ENCODE assay signal across 1 cellular context in the genomic region with DNA sequence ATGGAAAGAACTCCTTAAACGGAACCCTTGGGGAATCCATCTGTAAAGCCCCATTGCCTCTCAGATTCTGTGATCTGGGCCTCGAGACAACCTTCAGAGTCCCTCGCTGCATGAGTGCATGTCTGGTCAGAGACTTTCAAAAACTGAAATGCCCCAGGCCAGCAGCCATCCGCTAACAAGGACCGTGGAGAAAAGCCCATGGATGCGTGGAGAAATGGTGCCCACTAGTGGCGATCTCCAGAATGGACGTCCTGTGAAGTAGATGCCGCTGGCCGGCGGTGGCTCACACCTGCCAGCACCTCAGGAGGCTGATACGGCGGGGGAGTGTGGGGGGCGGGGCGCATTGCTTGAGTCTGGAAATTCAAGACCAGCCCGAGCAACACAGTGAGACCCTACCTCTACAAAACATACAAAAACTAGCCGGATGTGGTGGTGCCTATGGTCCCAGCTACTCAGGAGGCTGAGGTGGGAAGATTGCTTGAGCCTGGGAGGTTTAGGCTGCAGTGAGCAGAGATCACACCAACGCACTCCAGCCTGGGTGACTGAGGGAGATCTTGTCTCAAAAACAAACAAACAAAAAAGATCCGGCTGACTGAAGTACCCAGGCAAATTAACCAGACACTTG.
TF ChIP-seq lines count a peak whose summit lies in the region.

No MANE protein-coding gene starts in this region.

TF ChIP-seq in HEK293, 187 proteins besides CTCF, POLR2A, EP300 and RAD21 (continued from another document and continues in another):
- TF ChIP-seq, protein P1, sequence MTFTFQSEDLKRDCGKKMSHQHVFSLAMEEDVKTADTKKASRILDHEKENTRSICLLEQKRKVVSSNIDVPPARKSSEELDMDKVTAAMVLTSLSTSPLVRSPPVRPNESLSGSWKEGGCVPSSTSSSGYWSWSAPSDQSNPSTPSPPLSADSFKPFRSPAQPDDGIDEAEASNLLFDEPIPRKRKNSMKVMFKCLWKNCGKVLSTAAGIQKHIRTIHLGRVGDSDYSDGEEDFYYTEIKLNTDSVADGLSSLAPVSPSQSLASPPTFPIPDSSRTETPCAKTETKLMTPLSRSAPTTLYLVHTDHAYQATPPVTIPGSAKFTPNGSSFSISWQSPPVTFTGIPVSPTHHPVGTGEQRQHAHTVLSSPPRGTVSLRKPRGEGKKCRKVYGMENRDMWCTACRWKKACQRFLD (tag by site-specific recombination; IDR thresholded peaks at IDR 0.05), result no peak
- TF ChIP-seq ZNF791 (tag by site-specific recombination; IDR thresholded peaks at IDR 0.05) (no peak), YY2 (tag by site-specific recombination; IDR thresholded peaks at IDR 0.05) (no peak), ZNF423 (tag by site-specific recombination; IDR thresholded peaks at IDR 0.05) (no peak), ZNF391 (tag by site-specific recombination; IDR thresholded peaks at IDR 0.05; ENCODE audit: borderline replicate concordance, low read depth) (no peak; the same call in 1 of the 2 replicates), ZNF558 (tag by site-specific recombination; IDR thresholded peaks at IDR 0.05) (no peak), ZNF121 (tag by site-specific recombination; IDR thresholded peaks at IDR 0.05) (peak; percentile 82), ZNF394 (tag by site-specific recombination; IDR thresholded peaks at IDR 0.05; ENCODE audit: borderline replicate concordance) (peak; percentile 63; the same call in 1 of the 2 replicates), ZNF239 (tag by site-specific recombination; IDR thresholded peaks at IDR 0.05) (no peak), ZNF623 (tag by site-specific recombination; IDR thresholded peaks at IDR 0.05) (no peak), ZNF660 (tag by site-specific recombination; IDR thresholded peaks at IDR 0.05) (no peak; the same call in 1 of the 2 replicates), ZNF248 (tag by site-specific recombination; IDR thresholded peaks at IDR 0.05) (no peak), GLIS1 (tag by site-specific recombination; IDR thresholded peaks at IDR 0.05) (peak; percentile 56), BCL11A (tag by site-specific recombination; IDR thresholded peaks at IDR 0.05; ENCODE audit: low read depth) (no peak), ZFHX2 (tag by site-specific recombination; conservative IDR thresholded peaks at IDR 0.05) (peak; percentile 77), ZNF501 (tag by site-specific recombination; IDR thresholded peaks at IDR 0.05) (peak; percentile 73; the same call in 1 of the 2 replicates), SP7 (tag by site-specific recombination; IDR thresholded peaks at IDR 0.05) (peak; percentile 42; the same call in 1 of the 2 replicates), ZNF837 (tag by site-specific recombination; IDR thresholded peaks at IDR 0.05) (no peak), ZNF473 (tag by site-specific recombination; IDR thresholded peaks at IDR 0.05) (no peak), ZNF426 (tag by site-specific recombination; IDR thresholded peaks at IDR 0.05) (no peak), ZNF2 (tag by site-specific recombination; IDR thresholded peaks at IDR 0.05) (peak; percentile 64; the same call in 1 of the 2 replicates), ZNF600 (tag by site-specific recombination; IDR thresholded peaks at IDR 0.05) (peak; percentile 90), OSR2 (tag by site-specific recombination; IDR thresholded peaks at IDR 0.05) (0 out of 2 replicates have a peak, but pooled peaks have one; percentile 9), ZNF184 (tag by site-specific recombination; IDR thresholded peaks at IDR 0.05) (no peak), REPIN1 (tag by site-specific recombination; IDR thresholded peaks at IDR 0.05; ENCODE audit: low read depth) (no peak), ZNF768 (tag by site-specific recombination; IDR thresholded peaks at IDR 0.05) (no peak), ZSCAN23 (tag by site-specific recombination; IDR thresholded peaks at IDR 0.05) (no peak), TCF7L2 (IDR thresholded peaks at IDR 0.05; ENCODE audit: borderline replicate concordance, low read depth, low read length) (no peak), SCRT2 (tag by site-specific recombination; IDR thresholded peaks at IDR 0.05) (peak; percentile 29; the same call in 1 of the 2 replicates), ZNF621 (tag by site-specific recombination; IDR thresholded peaks at IDR 0.05) (no peak), ZFP37 (tag by site-specific recombination; IDR thresholded peaks at IDR 0.05) (0 out of 2 replicates have a peak, but pooled peaks have one; percentile 38), ZNF175 (tag by site-specific recombination; IDR thresholded peaks at IDR 0.05) (no peak), KLF10 (tag by site-specific recombination; IDR thresholded peaks at IDR 0.05) (peak; percentile 67), ZNF324 (tag by site-specific recombination; IDR thresholded peaks at IDR 0.05) (no peak), ZNF670 (tag by site-specific recombination; IDR thresholded peaks at IDR 0.05; ENCODE audit: low read depth) (no peak), GLIS2 (tag by site-specific recombination; IDR thresholded peaks at IDR 0.05) (peak; percentile 49; the same call in 1 of the 2 replicates), ZNF677 (tag by site-specific recombination; IDR thresholded peaks at IDR 0.05) (no peak), ZSCAN30 (tag by site-specific recombination; IDR thresholded peaks at IDR 0.05) (peak; percentile 100), ZIC2 (tag by site-specific recombination; IDR thresholded peaks at IDR 0.05) (peak; percentile 65), ZNF16 (tag by site-specific recombination; IDR thresholded peaks at IDR 0.05; ENCODE audit: low read depth) (no peak), ZNF140 (tag by site-specific recombination; IDR thresholded peaks at IDR 0.05) (no peak)
- TF ChIP-seq, protein P2, sequence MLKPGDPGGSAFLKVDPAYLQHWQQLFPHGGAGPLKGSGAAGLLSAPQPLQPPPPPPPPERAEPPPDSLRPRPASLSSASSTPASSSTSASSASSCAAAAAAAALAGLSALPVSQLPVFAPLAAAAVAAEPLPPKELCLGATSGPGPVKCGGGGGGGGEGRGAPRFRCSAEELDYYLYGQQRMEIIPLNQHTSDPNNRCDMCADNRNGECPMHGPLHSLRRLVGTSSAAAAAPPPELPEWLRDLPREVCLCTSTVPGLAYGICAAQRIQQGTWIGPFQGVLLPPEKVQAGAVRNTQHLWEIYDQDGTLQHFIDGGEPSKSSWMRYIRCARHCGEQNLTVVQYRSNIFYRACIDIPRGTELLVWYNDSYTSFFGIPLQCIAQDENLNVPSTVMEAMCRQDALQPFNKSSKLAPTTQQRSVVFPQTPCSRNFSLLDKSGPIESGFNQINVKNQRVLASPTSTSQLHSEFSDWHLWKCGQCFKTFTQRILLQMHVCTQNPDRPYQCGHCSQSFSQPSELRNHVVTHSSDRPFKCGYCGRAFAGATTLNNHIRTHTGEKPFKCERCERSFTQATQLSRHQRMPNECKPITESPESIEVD (tag by site-specific recombination; IDR thresholded peaks at IDR 0.05), result no peak
- TF ChIP-seq, protein P3, sequence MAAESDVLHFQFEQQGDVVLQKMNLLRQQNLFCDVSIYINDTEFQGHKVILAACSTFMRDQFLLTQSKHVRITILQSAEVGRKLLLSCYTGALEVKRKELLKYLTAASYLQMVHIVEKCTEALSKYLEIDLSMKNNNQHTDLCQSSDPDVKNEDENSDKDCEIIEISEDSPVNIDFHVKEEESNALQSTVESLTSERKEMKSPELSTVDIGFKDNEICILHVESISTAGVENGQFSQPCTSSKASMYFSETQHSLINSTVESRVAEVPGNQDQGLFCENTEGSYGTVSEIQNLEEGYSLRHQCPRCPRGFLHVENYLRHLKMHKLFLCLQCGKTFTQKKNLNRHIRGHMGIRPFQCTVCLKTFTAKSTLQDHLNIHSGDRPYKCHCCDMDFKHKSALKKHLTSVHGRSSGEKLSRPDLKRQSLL (tag by site-specific recombination; IDR thresholded peaks at IDR 0.05), result no peak
- TF ChIP-seq, protein P4, sequence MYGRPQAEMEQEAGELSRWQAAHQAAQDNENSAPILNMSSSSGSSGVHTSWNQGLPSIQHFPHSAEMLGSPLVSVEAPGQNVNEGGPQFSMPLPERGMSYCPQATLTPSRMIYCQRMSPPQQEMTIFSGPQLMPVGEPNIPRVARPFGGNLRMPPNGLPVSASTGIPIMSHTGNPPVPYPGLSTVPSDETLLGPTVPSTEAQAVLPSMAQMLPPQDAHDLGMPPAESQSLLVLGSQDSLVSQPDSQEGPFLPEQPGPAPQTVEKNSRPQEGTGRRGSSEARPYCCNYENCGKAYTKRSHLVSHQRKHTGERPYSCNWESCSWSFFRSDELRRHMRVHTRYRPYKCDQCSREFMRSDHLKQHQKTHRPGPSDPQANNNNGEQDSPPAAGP (tag by site-specific recombination; IDR thresholded peaks at IDR 0.05), result 0 out of 2 replicates have a peak, but pooled peaks have one; percentile 45
- TF ChIP-seq, protein P5, sequence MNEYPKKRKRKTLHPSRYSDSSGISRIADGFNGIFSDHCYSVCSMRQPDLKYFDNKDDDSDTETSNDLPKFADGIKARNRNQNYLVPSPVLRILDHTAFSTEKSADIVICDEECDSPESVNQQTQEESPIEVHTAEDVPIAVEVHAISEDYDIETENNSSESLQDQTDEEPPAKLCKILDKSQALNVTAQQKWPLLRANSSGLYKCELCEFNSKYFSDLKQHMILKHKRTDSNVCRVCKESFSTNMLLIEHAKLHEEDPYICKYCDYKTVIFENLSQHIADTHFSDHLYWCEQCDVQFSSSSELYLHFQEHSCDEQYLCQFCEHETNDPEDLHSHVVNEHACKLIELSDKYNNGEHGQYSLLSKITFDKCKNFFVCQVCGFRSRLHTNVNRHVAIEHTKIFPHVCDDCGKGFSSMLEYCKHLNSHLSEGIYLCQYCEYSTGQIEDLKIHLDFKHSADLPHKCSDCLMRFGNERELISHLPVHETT (tag by site-specific recombination; IDR thresholded peaks at IDR 0.05), result no peak
- TF ChIP-seq, protein P6, sequence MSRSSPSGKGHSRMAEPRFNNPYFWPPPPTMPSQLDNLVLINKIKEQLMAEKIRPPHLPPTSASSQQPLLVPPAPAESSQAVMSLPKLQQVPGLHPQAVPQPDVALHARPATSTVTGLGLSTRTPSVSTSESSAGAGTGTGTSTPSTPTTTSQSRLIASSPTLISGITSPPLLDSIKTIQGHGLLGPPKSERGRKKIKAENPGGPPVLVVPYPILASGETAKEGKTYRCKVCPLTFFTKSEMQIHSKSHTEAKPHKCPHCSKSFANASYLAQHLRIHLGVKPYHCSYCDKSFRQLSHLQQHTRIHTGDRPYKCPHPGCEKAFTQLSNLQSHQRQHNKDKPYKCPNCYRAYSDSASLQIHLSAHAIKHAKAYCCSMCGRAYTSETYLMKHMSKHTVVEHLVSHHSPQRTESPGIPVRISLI (tag by site-specific recombination; IDR thresholded peaks at IDR 0.05), result no peak
- TF ChIP-seq, protein P7, sequence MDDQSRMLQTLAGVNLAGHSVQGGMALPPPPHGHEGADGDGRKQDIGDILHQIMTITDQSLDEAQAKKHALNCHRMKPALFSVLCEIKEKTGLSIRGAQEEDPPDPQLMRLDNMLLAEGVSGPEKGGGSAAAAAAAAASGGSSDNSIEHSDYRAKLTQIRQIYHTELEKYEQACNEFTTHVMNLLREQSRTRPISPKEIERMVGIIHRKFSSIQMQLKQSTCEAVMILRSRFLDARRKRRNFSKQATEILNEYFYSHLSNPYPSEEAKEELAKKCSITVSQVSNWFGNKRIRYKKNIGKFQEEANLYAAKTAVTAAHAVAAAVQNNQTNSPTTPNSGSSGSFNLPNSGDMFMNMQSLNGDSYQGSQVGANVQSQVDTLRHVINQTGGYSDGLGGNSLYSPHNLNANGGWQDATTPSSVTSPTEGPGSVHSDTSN (CRISPR knock-in tag; IDR thresholded peaks at IDR 0.05), result no peak
- TF ChIP-seq, protein P8, sequence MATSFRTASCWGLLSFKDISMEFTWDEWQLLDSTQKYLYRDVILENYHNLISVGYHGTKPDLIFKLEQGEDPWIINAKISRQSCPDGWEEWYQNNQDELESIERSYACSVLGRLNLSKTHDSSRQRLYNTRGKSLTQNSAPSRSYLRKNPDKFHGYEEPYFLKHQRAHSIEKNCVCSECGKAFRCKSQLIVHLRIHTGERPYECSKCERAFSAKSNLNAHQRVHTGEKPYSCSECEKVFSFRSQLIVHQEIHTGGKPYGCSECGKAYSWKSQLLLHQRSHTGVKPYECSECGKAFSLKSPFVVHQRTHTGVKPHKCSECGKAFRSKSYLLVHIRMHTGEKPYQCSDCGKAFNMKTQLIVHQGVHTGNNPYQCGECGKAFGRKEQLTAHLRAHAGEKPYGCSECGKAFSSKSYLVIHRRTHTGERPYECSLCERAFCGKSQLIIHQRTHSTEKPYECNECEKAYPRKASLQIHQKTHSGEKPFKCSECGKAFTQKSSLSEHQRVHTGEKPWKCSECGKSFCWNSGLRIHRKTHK (tag by site-specific recombination; IDR thresholded peaks at IDR 0.05), result no peak
- TF ChIP-seq, protein P9, sequence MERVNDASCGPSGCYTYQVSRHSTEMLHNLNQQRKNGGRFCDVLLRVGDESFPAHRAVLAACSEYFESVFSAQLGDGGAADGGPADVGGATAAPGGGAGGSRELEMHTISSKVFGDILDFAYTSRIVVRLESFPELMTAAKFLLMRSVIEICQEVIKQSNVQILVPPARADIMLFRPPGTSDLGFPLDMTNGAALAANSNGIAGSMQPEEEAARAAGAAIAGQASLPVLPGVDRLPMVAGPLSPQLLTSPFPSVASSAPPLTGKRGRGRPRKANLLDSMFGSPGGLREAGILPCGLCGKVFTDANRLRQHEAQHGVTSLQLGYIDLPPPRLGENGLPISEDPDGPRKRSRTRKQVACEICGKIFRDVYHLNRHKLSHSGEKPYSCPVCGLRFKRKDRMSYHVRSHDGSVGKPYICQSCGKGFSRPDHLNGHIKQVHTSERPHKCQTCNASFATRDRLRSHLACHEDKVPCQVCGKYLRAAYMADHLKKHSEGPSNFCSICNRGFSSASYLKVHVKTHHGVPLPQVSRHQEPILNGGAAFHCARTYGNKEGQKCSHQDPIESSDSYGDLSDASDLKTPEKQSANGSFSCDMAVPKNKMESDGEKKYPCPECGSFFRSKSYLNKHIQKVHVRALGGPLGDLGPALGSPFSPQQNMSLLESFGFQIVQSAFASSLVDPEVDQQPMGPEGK (tag by site-specific recombination; IDR thresholded peaks at IDR 0.05), result peak; percentile 45; the same call in 1 of the 2 replicates
- TF ChIP-seq, protein P10, sequence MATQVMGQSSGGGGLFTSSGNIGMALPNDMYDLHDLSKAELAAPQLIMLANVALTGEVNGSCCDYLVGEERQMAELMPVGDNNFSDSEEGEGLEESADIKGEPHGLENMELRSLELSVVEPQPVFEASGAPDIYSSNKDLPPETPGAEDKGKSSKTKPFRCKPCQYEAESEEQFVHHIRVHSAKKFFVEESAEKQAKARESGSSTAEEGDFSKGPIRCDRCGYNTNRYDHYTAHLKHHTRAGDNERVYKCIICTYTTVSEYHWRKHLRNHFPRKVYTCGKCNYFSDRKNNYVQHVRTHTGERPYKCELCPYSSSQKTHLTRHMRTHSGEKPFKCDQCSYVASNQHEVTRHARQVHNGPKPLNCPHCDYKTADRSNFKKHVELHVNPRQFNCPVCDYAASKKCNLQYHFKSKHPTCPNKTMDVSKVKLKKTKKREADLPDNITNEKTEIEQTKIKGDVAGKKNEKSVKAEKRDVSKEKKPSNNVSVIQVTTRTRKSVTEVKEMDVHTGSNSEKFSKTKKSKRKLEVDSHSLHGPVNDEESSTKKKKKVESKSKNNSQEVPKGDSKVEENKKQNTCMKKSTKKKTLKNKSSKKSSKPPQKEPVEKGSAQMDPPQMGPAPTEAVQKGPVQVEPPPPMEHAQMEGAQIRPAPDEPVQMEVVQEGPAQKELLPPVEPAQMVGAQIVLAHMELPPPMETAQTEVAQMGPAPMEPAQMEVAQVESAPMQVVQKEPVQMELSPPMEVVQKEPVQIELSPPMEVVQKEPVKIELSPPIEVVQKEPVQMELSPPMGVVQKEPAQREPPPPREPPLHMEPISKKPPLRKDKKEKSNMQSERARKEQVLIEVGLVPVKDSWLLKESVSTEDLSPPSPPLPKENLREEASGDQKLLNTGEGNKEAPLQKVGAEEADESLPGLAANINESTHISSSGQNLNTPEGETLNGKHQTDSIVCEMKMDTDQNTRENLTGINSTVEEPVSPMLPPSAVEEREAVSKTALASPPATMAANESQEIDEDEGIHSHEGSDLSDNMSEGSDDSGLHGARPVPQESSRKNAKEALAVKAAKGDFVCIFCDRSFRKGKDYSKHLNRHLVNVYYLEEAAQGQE (tag by site-specific recombination; IDR thresholded peaks at IDR 0.05), result no peak
